23 cellular contexts compared by ENCODE assay signal in the genomic region with DNA sequence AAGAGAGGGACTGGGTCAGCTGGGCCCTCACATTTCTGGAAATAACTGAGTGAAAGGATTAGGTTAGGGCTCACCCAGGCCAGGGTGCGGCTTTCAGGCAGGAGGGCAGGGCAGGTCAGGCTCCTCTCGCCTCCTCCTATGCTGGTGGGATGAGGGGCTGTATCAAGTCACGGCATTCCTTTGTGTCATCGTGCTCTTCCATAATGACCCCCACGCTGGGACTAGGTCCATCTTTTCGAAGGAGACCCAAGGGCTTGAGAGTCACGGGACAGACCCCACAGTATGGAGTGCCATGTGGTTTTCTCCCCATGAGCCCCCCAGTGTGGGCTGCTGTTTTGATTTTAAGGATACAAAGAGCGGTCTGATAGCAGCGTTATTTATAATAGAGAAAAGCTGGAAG.
"Had no signal": no experiment of that assay in that cellular context is flagged by ENCODE, and none has a peak within 500 bp of the region (broad histone marks: within the 10 kb centered on the region; RNA-seq: fewer than 3 reads in every experiment).

No MANE protein-coding gene starts in this region.

- H3K27me3 ChIP-seq: heart right ventricle, thyroid gland had no signal

- H3K4me1 Mint-ChIP-seq: central memory CD8-positive, alpha-beta T cell; stimulated activated naive B cell treated with anti-CD40 and anti-IgM and Interleukin-4, amounts not matched to agents 10 μg/mL and 1 μg/mL and 100 μg/mL, for 72 hours had no signal

- H3K27ac ChIP-seq: dorsolateral prefrontal cortex, foreskin keratinocyte, heart right ventricle, left ventricle myocardium inferior, skin epidermis, stomach, thyroid gland had no signal

- H3K36me3 Mint-ChIP-seq: activated naive CD8-positive, alpha-beta T cell; stimulated activated naive B cell treated with anti-CD40 and anti-IgM and Interleukin-4, amounts not matched to agents 10 μg/mL and 1 μg/mL and 100 μg/mL, for 72 hours had no signal

- H3K36me3 ChIP-seq: heart right ventricle, left ventricle myocardium inferior, stomach, thyroid gland had no signal

- DNase-seq: activated CD4-positive, alpha-beta T cell treated with anti-CD3 and anti-CD28 coated beads for 1 hour; activated CD4-positive, alpha-beta T cell treated with anti-CD3 and anti-CD28 coated beads, Interleukin-2, amount 50 U/mL, for 1 hour; activated CD8-positive, alpha-beta T cell treated with anti-CD3 and anti-CD28 coated beads, Interleukin-2, amount 10 ng/mL, durations not matched to agents 7 days and 5 days; activated effector memory CD4-positive, alpha-beta T cell treated with Interleukin-2 at 50 U/mL for 16 hours; activated naive CD4-positive, alpha-beta T cell treated with Interleukin-2 at 50 U/mL for 16 hours; anterior cingulate cortex; dorsolateral prefrontal cortex; effector memory CD8-positive, alpha-beta T cell; foreskin keratinocyte; heart right ventricle; left ventricle myocardium inferior; mammary epithelial cell; stimulated activated CD4-positive, alpha-beta T cell treated with anti-CD3 and anti-CD28 coated beads, Interleukin-4, amount 100 ng/mL, for 4 hours; stimulated activated naive B cell treated with anti-CD40 and anti-IgM and Interleukin-4, amounts not matched to agents 10 μg/mL and 1 μg/mL and 100 μg/mL, for 72 hours; stomach; T-helper 2 cell; thyroid gland had no signal

- H3K4me3 Mint-ChIP-seq: activated CD8-positive, alpha-beta T cell treated with anti-CD3 and anti-CD28 coated beads, Interleukin-2, amount 10 ng/mL, durations not matched to agents 7 days and 5 days; activated naive CD8-positive, alpha-beta T cell; central memory CD8-positive, alpha-beta T cell; effector memory CD8-positive, alpha-beta T cell; naive thymus-derived CD8-positive, alpha-beta T cell; neural crest cell; stimulated activated naive B cell treated with anti-CD40 and anti-IgM and Interleukin-4, amounts not matched to agents 10 μg/mL and 1 μg/mL and 100 μg/mL, for 72 hours had no signal

- H3K4me3 ChIP-seq: dorsolateral prefrontal cortex, heart right ventricle, left ventricle myocardium inferior, skin epidermis, stomach, thyroid gland had no signal

- H3K4me1 ChIP-seq: foreskin keratinocyte, stomach had no signal

- H3K27ac Mint-ChIP-seq: activated CD8-positive, alpha-beta T cell treated with anti-CD3 and anti-CD28 coated beads, Interleukin-2, amount 10 ng/mL, durations not matched to agents 7 days and 5 days; activated naive CD8-positive, alpha-beta T cell; effector memory CD8-positive, alpha-beta T cell; progenitor cell of endocrine pancreas; stimulated activated naive B cell treated with anti-CD40 and anti-IgM and Interleukin-4, amounts not matched to agents 10 μg/mL and 1 μg/mL and 100 μg/mL, for 72 hours had no signal

- H3K9me3 ChIP-seq: left ventricle myocardium inferior, thyroid gland had no signal
